ENCODE assay signal across 18 cellular contexts in the genomic region with DNA sequence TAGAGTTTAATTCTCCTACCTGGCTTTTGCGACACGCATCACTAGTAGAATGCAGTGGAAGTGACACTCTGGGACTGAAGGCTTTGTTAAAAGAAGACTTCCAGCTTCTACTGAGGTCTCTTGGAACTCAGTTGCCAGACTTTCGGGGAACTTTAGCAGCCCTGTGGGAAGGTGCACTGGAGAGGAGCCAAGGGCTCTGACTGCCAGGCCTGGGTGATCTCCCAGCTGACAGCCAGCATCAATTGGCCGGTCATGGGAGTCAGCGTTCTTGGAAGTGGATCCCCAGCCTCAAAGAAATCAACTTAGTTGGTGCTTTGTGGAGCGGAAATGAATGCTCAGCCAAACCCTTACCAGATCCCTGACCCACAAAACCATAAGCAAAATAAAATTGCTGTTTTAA.
DNase-seq lines count a peak whose midpoint lies in the region; ATAC-seq and TF ChIP-seq lines count a peak whose summit lies in the region.
"Had no signal": no experiment of that assay in that cellular context is flagged by ENCODE, and none has a peak within 500 bp of the region (broad histone marks: within the 10 kb centered on the region; RNA-seq: fewer than 3 reads in every experiment).

No MANE protein-coding gene starts in this region.

- peaks cover 10% of the 10 kb centered on the region for H3K36me3 Mint-ChIP-seq in activated CD4-positive, alpha-beta T cell treated with anti-CD3 and anti-CD28 coated beads, Interleukin-2, amount 10 ng/mL, durations not matched to agents 24 days and 14 days (ENCODE audit: low read depth)
- H3K36me3 Mint-ChIP-seq in effector memory CD8-positive, alpha-beta T cell (ENCODE audit: insufficient read depth), result peaks cover 11% of the 10 kb centered on the region

- H3K9me3 Mint-ChIP-seq in activated CD4-positive, alpha-beta T cell treated with anti-CD3 and anti-CD28 coated beads, Interleukin-2, amount 10 ng/mL, durations not matched to agents 24 days and 14 days, result no peaks in the 10 kb centered on the region
- H3K9me3 Mint-ChIP-seq in effector memory CD8-positive, alpha-beta T cell, result no peaks in the 10 kb centered on the region
- H3K9me3 Mint-ChIP-seq: CD8-positive, alpha-beta T cell; HFFc6 had no signal

- no peak for ATAC-seq in effector memory CD8-positive, alpha-beta T cell (replicated peaks)
- ATAC-seq in GM21360 (IDR thresholded peaks at IDR 0.05; ENCODE audit: unreplicated experiment), result no peak
- ATAC-seq: CD8-positive, alpha-beta T cell had no signal

- H3K4me1 ChIP-seq in thyroid gland, result peaks cover 13 to 15% of the 10 kb centered on the region in 2 donors
- H3K4me1 ChIP-seq: HAP-1 had no signal

- H3K4me3 ChIP-seq in thyroid gland (replicated peaks in 1 of 3), result no peak overlapping the region
- H3K4me3 ChIP-seq: HAP-1 had no signal

- peak overlapping the region; percentile 14 to 39 (median 24) for H3K27ac ChIP-seq in thyroid gland
- H3K27ac ChIP-seq: HL-60 had no signal

- no peaks in the 10 kb centered on the region for H3K9me3 ChIP-seq in thyroid gland
- H3K9me3 ChIP-seq: HAP-1 had no signal

- peak; percentile 43 for DNase-seq in activated CD4-positive, alpha-beta T cell treated with anti-CD3 and anti-CD28 coated beads, Interleukin-2, amount 10 ng/mL, durations not matched to agents 24 days and 14 days
- DNase-seq in activated CD4-positive, alpha-beta T cell treated with anti-CD3 and anti-CD28 coated beads for 1 hour, result no peak
- no peak for DNase-seq in effector memory CD8-positive, alpha-beta T cell
- DNase-seq in medulla oblongata (ENCODE audit: extremely low spot score) (peak; percentile 7), thyroid gland (peak; percentile 79 to 87), HEK293T (ENCODE audit: extremely low spot score) (no peak), NCI-H69 (lab: John Stamatoyannopoulos, UW) (no peak)
- DNase-seq: 8988T; CD8-positive, alpha-beta T cell; COR-L47; DND-41; GF-D8; GOT3; HFFc6 had no signal

- H3K36me3 ChIP-seq in thyroid gland, result no peaks in the 10 kb centered on the region
- H3K36me3 ChIP-seq: HAP-1 had no signal

- H3K27me3 Mint-ChIP-seq in activated CD4-positive, alpha-beta T cell treated with anti-CD3 and anti-CD28 coated beads, Interleukin-2, amount 10 ng/mL, durations not matched to agents 24 days and 14 days, result no peaks in the 10 kb centered on the region
- H3K27me3 Mint-ChIP-seq in effector memory CD8-positive, alpha-beta T cell, result no peaks in the 10 kb centered on the region

- H3K27ac Mint-ChIP-seq in activated CD4-positive, alpha-beta T cell treated with anti-CD3 and anti-CD28 coated beads, Interleukin-2, amount 10 ng/mL, durations not matched to agents 24 days and 14 days, result no peak overlapping the region
- H3K27ac Mint-ChIP-seq in effector memory CD8-positive, alpha-beta T cell, result peak overlapping the region; percentile 9 to 55
- H3K27ac Mint-ChIP-seq: CD14-positive monocyte, HFFc6 had no signal

- TF ChIP-seq POLR2A in thyroid gland (IDR thresholded peaks at IDR 0.05), result no peak

- TF ChIP-seq CTCF in thyroid gland (IDR thresholded peaks at IDR 0.05), result no peak

- intact Hi-C loops in activated CD4-positive, alpha-beta T cell treated with anti-CD3 and anti-CD28 coated beads, Interleukin-2, amount 10 ng/mL, durations not matched to agents 24 days and 14 days (cut with micrococcal nuclease), result no loop called here
- intact Hi-C loops in thyroid gland (cut with DNase I), result no loop called here

- POLR2A ChIA-PET in HEK293T (lab: Yijun Ruan, JAX), result no interaction called here

- 41 to 52% methylated on average over 6 of the region's 6 CpGs for WGBS in thyroid gland, 2 donors

- peaks cover 11% of the 10 kb centered on the region for H3K4me1 Mint-ChIP-seq in activated CD4-positive, alpha-beta T cell treated with anti-CD3 and anti-CD28 coated beads, Interleukin-2, amount 10 ng/mL, durations not matched to agents 24 days and 14 days
- peaks cover 4 to 7% of the 10 kb centered on the region in 2 donors for H3K4me1 Mint-ChIP-seq in effector memory CD8-positive, alpha-beta T cell (ENCODE audit: low read depth in 2 of 2)
- H3K4me1 Mint-ChIP-seq: CD14-positive monocyte had no signal

- CTCF ChIA-PET in HEK293T (lab: Yijun Ruan, JAX), result no interaction called here

- no peak overlapping the region for H3K4me3 Mint-ChIP-seq in activated CD4-positive, alpha-beta T cell treated with anti-CD3 and anti-CD28 coated beads, Interleukin-2, amount 10 ng/mL, durations not matched to agents 24 days and 14 days
- no peak overlapping the region for H3K4me3 Mint-ChIP-seq in effector memory CD8-positive, alpha-beta T cell
- H3K4me3 Mint-ChIP-seq: CD14-positive monocyte; CD8-positive, alpha-beta T cell; HFFc6 had no signal

- H3K27me3 ChIP-seq in thyroid gland, result no peaks in the 10 kb centered on the region

TF ChIP-seq in HEK293T, 16 proteins besides CTCF, POLR2A, EP300 and RAD21:
- no peak for TF ChIP-seq NFRKB (IDR thresholded peaks at IDR 0.05)
- TF ChIP-seq FOXM1 (IDR thresholded peaks at IDR 0.05; ENCODE audit: borderline replicate concordance), result no peak
- no peak for TF ChIP-seq ELF4 (IDR thresholded peaks at IDR 0.05)
- TF ChIP-seq ZNF384 (IDR thresholded peaks at IDR 0.05), result no peak
- no peak for TF ChIP-seq SP1 (IDR thresholded peaks at IDR 0.05)
- TF ChIP-seq SUZ12 (IDR thresholded peaks at IDR 0.05), result no peak
- TF ChIP-seq HDGF (IDR thresholded peaks at IDR 0.05; ENCODE audit: borderline replicate concordance), result no peak
- TF ChIP-seq ARNT (IDR thresholded peaks at IDR 0.05), result no peak
- TF ChIP-seq LEF1 (IDR thresholded peaks at IDR 0.05; ENCODE audit: borderline replicate concordance), result no peak
- no peak for TF ChIP-seq FOXA1 (IDR thresholded peaks at IDR 0.05)
- no peak for TF ChIP-seq FOXK2 (IDR thresholded peaks at IDR 0.05)
- TF ChIP-seq PKNOX1 (IDR thresholded peaks at IDR 0.05), result no peak
- no peak for TF ChIP-seq BHLHE40 (IDR thresholded peaks at IDR 0.05; ENCODE audit: borderline replicate concordance)
- no peak for TF ChIP-seq L3MBTL2 (conservative IDR thresholded peaks at IDR 0.05)
- no peak for TF ChIP-seq TARDBP (IDR thresholded peaks at IDR 0.05)
- no peak for TF ChIP-seq CTBP1 (IDR thresholded peaks at IDR 0.05; ENCODE audit: borderline replicate concordance)
TF ChIP-seq in HEK293T: peak in this region for 0.

Comparison
In these comparisons a context has a peak if more than half of its experiments do, and no peak if none do; other contexts are left out.
1. DNase-seq: peak in activated CD4-positive, alpha-beta T cell treated with anti-CD3 and anti-CD28 coated beads, Interleukin-2, amount 10 ng/mL, durations not matched to agents 24 days and 14 days (single experiment), medulla oblongata (single experiment) and thyroid gland (2 of 2); none in activated CD4-positive, alpha-beta T cell treated with anti-CD3 and anti-CD28 coated beads for 1 hour (single experiment), effector memory CD8-positive, alpha-beta T cell (0 of 3), HEK293T (single experiment) and NCI-H69 (single experiment).